In genomic region chr12:6146951-6147350, GRCh38 we compare ENCODE assay signal across 16 cellular contexts. TPM values are rescaled to one million over a fixed set of nuclear protein-coding genes. Genes with fewer than 3 reads are reported as not detected.
DNase-seq lines count a peak whose midpoint lies in the region; ATAC-seq, FAIRE-seq and TF ChIP-seq lines count a peak whose summit lies in the region.
"Had no signal": no experiment of that assay in that cellular context is flagged by ENCODE, and none has a peak within 500 bp of the region (broad histone marks: within the 10 kb centered on the region; RNA-seq: fewer than 3 reads in every experiment).

No MANE protein-coding gene starts in this region.

- intact Hi-C loops in K562 (cut with micrococcal nuclease): no loop called here

- TF ChIP-seq EP300 in K562 (IDR thresholded peaks at IDR 0.05; ENCODE audit: low read length): no peak

- TF ChIP-seq POLR2A in K562 (conservative IDR thresholded peaks at IDR 0.05): no peak

- no peaks in the 10 kb centered on the region for H3K27me3 ChIP-seq in K562 (ENCODE audit: control insufficient read depth in 2 of 2, insufficient read depth in 2 of 2, low read length in 2 of 2)
- no peaks in the 10 kb centered on the region for H3K27me3 ChIP-seq in small intestine (ENCODE audit: control insufficient read depth in 2 of 2, insufficient read depth in 2 of 2, low read length in 2 of 2)
- H3K27me3 ChIP-seq: BLaER1 had no signal

- H3K9me3 ChIP-seq in K562 (replicated peaks; ENCODE audit: control insufficient read depth, insufficient read depth, low read depth, low read length) (no peaks in the 10 kb centered on the region), small intestine (ENCODE audit: control insufficient read depth, low read depth) (no peaks in the 10 kb centered on the region)
- H3K9me3 ChIP-seq: A549 had no signal

- H3K4me3 ChIP-seq in K562 (no peak overlapping the region), small intestine (ENCODE audit: low read depth in 1 of 2, low read length in 2 of 2) (no peak overlapping the region)
- H3K4me3 ChIP-seq: A549, BLaER1, GM12878 had no signal

- no peaks in the 10 kb centered on the region for H3K9me1 ChIP-seq in K562 (ENCODE audit: control insufficient read depth, insufficient read depth, low read length)

- H3K9ac ChIP-seq in K562 (ENCODE audit: insufficient read depth in 1 of 2, low read depth in 2 of 2, low read length in 2 of 2): no peak overlapping the region
- H3K9ac ChIP-seq: BLaER1 had no signal

- peaks cover 0 to 1% of the 10 kb centered on the region in 2 experiments; a peak in 1 of 5 replicates for H3K4me1 ChIP-seq in K562 (replicated peaks in 1 of 2; ENCODE audit: control insufficient read depth in 2 of 2, insufficient read depth in 2 of 2, low read length in 2 of 2)
- H3K4me1 ChIP-seq in small intestine (ENCODE audit: control insufficient read depth in 2 of 2, insufficient read depth in 1 of 2, low read depth in 1 of 2, low read length in 1 of 2): peaks cover 0 to 11% of the 10 kb centered on the region in 2 donors
- H3K4me1 ChIP-seq: A549 had no signal

- ATAC-seq in K562 (no peak), left lobe of liver (no peak), GM19351 (IDR thresholded peaks at IDR 0.05; ENCODE audit: unreplicated experiment) (no peak)
- ATAC-seq: A549, GM12878, HCT116, HepG2 had no signal

- TF ChIP-seq CTCF in K562 (IDR thresholded peaks at IDR 0.05 in 2 of 3, conservative IDR thresholded peaks at IDR 0.05 in 1 of 3; ENCODE audit: insufficient read depth in 2 of 3, low read depth in 1 of 3, low read length in 3 of 3): no peak

- FAIRE-seq in K562 (lab: Jason Lieb, UNC): no peak
- no peak for FAIRE-seq in small intestine (lab: Jason Lieb, UNC)
- FAIRE-seq: A549, GM12878, H1, HepG2, HTR-8/SVneo had no signal

- BruUV-seq in K562 (replicated peaks; lab: Mats Ljungman, UMichigan): no TSS peak

- no peaks in the 10 kb centered on the region for H3K36me3 ChIP-seq in K562 (ENCODE audit: control insufficient read depth, insufficient read depth, low read length)
- no peaks in the 10 kb centered on the region for H3K36me3 ChIP-seq in small intestine (ENCODE audit: control insufficient read depth in 2 of 2, insufficient read depth in 2 of 2, low read length in 2 of 2)
- H3K36me3 ChIP-seq: BLaER1 had no signal

- in situ Hi-C loops in K562 (cut with MboI): no loop called here

- TF ChIP-seq RAD21 in K562 (CRISPR knock-in tag; conservative IDR thresholded peaks at IDR 0.05 in 1 of 2, IDR thresholded peaks at IDR 0.05 in 1 of 2): no peak

- CTCF ChIA-PET in K562 (lab: Yijun Ruan, JAX; ENCODE audit: low intra/inter-chr PET ratio): no interaction called here

- H3K27ac ChIP-seq in K562 (ENCODE audit: extremely low read depth, low read depth, low read length): no peak overlapping the region
- no peak overlapping the region for H3K27ac ChIP-seq in small intestine (ENCODE audit: low read depth in 1 of 2, low read length in 1 of 2)
- H3K27ac ChIP-seq: A549, BLaER1 had no signal

- H3K79me2 ChIP-seq in K562 (ENCODE audit: control insufficient read depth, insufficient read depth, low read length): no peaks in the 10 kb centered on the region

- H3K4me2 ChIP-seq in K562 (ENCODE audit: insufficient read depth, low read length): no peak overlapping the region
- H3K4me2 ChIP-seq: A549, BLaER1 had no signal

- peak overlapping the region; percentile 68; the same call in 1 of the 2 replicates for H2AFZ ChIP-seq in K562 (ENCODE audit: low read depth, low read length)

- WGBS in K562 (ENCODE audit: insufficient coverage, low coverage, missing lambda C conversion rate): 42% methylated on average over 3 of the region's 5 CpGs
- WGBS in small intestine, 3 donors: 19 to 67% (median 42%) methylated on average over 5 of the region's 5 CpGs

- no peak for DNase-seq in K562 (ENCODE audit: extremely low read depth in 1 of 4, low spot score in 3 of 4)
- peak; percentile 27 for DNase-seq in mucosa of gallbladder (ENCODE audit: low spot score)
- peak; percentile 63 for DNase-seq in small intestine
- DNase-seq in left lobe of liver (ENCODE audit: low spot score): no peak
- DNase-seq in islet precursor cell: no peak
- DNase-seq: AML-193; CD8-positive, alpha-beta memory T cell; DMS53 had no signal

- no peaks in the 10 kb centered on the region for H4K20me1 ChIP-seq in K562 (replicated peaks; ENCODE audit: control insufficient read depth, insufficient read depth, low read length)
- H4K20me1 ChIP-seq: BLaER1 had no signal

- POLR2A ChIA-PET in K562 (lab: Yijun Ruan, JAX): no interaction called here

TF ChIP-seq in K562, 482 proteins besides CTCF, POLR2A, EP300 and RAD21 (continues in another document):
- TF ChIP-seq, protein P1, sequence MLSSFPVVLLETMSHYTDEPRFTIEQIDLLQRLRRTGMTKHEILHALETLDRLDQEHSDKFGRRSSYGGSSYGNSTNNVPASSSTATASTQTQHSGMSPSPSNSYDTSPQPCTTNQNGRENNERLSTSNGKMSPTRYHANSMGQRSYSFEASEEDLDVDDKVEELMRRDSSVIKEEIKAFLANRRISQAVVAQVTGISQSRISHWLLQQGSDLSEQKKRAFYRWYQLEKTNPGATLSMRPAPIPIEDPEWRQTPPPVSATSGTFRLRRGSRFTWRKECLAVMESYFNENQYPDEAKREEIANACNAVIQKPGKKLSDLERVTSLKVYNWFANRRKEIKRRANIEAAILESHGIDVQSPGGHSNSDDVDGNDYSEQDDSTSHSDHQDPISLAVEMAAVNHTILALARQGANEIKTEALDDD (IDR thresholded peaks at IDR 0.05): no peak
- TF ChIP-seq CXXC5 (CRISPR knock-in tag; IDR thresholded peaks at IDR 0.05) (no peak), RBM14 (IDR thresholded peaks at IDR 0.05; ENCODE audit: borderline replicate concordance, insufficient read depth, low read depth, low read length) (no peak), JUN (IDR thresholded peaks at IDR 0.05; ENCODE audit: borderline replicate concordance, low read depth, low read length) (no peak), JUN (CRISPR knock-in tag; IDR thresholded peaks at IDR 0.05; ENCODE audit: borderline replicate concordance) (no peak), ELK3 (CRISPR knock-in tag; IDR thresholded peaks at IDR 0.05) (no peak), ZBTB17 (CRISPR knock-in tag; IDR thresholded peaks at IDR 0.05) (no peak), TAF1 (IDR thresholded peaks at IDR 0.05; ENCODE audit: control insufficient read depth, extremely low read depth, insufficient read depth, low read length, severe bottlenecking) (no peak)

RNA-seq across cellular contexts. Expression of gene VWF, which starts 22.5 kb away (rescaled TPM):
- 0.02 TPM in 1 of 2 replicates, not detected in the other for total RNA-seq in K562 (2011; cell fraction: chromatin; rRNA removed; ENCODE audit: low replicate concordance)
- total RNA-seq in K562 (2011; cell fraction: nucleolus; rRNA removed): 0.33 TPM in 1 of 2 replicates, not detected in the other
- total RNA-seq in K562 (2011; cell fraction: nucleoplasm; rRNA removed): not detected in 2 replicates
- total RNA-seq in K562 (2014; rRNA removed): not detected in 2 replicates
- not detected in 2 replicates for total RNA-seq in K562 (2014; rRNA removed; fragmentation: Illumina TruSeq; extraction: Trizol)
- not detected in 2 replicates for total RNA-seq in K562 (2015; rRNA removed; fragmentation: Illumina TruSeq; extraction: Trizol)
- 0.40 and 0.53 TPM in 2 replicates for total RNA-seq in K562 (2021)
- not detected in 2 replicates for polyA plus RNA-seq in K562 (2011; rRNA removed)
- polyA plus RNA-seq in K562 (2011; cell fraction: cytosol; rRNA removed): 0.04 and 0.07 TPM in 2 replicates
- 0.01 TPM in 2 replicates for polyA plus RNA-seq in K562 (2011; cell fraction: nucleus; rRNA removed)
- 0.01 TPM in 2 replicates for polyA plus RNA-seq in K562 (2012)
- not detected in 2 replicates for polyA plus RNA-seq in K562 (2014; fragmentation: Illumina TruSeq; extraction: Trizol)
- polyA plus RNA-seq in K562 (2014; fragmentation: Nextera tagmentation; extraction: Ambion mirVana): not detected
- not detected in 2 replicates for polyA plus RNA-seq in K562 (2014; rRNA removed)
- not detected in 2 replicates for polyA minus RNA-seq in K562 (2011; rRNA and poly(A)+ RNA removed)
- not detected in 2 replicates for polyA minus RNA-seq in K562 (2011; cell fraction: cytosol; rRNA and poly(A)+ RNA removed)
- polyA minus RNA-seq in K562 (2011; cell fraction: nucleus; rRNA and poly(A)+ RNA removed): not detected in 2 replicates
- 97.3 TPM for total RNA-seq in mucosa of gallbladder
- polyA plus RNA-seq in small intestine: 10 to 100 TPM in 1 of 3 donors, 1 to 10 TPM in 2; 2.2 to 82.9 (median 5.7) TPM
- total RNA-seq in left lobe of liver: 6.4 TPM
- polyA plus RNA-seq: CD8-positive, alpha-beta memory T cell had no signal

RNA-seq across cellular contexts. Expression of gene CD9, which starts 53.2 kb away (rescaled TPM):
- 1.1 and 6.1 TPM in 2 replicates for total RNA-seq in K562 (2011; cell fraction: chromatin; rRNA removed; ENCODE audit: low replicate concordance)
- total RNA-seq in K562 (2011; cell fraction: nucleolus; rRNA removed): 2.9 and 5.0 TPM in 2 replicates
- 2.5 and 2.7 TPM in 2 replicates for total RNA-seq in K562 (2011; cell fraction: nucleoplasm; rRNA removed)
- 0.41 and 0.45 TPM in 2 replicates for total RNA-seq in K562 (2014; rRNA removed)
- total RNA-seq in K562 (2014; rRNA removed; fragmentation: Illumina TruSeq; extraction: Trizol): 0.29 and 0.62 TPM in 2 replicates
- 0.41 and 0.43 TPM in 2 replicates for total RNA-seq in K562 (2015; rRNA removed; fragmentation: Illumina TruSeq; extraction: Trizol)
- 1.2 and 2.0 TPM in 2 replicates for total RNA-seq in K562 (2021)
- 5.6 and 11.9 TPM in 2 replicates for polyA plus RNA-seq in K562 (2011; rRNA removed)
- 5.8 and 12.8 TPM in 2 replicates for polyA plus RNA-seq in K562 (2011; cell fraction: cytosol; rRNA removed)
- 3.2 and 8.1 TPM in 2 replicates for polyA plus RNA-seq in K562 (2011; cell fraction: nucleus; rRNA removed)
- polyA plus RNA-seq in K562 (2012): 1.2 and 1.3 TPM in 2 replicates
- 0.42 and 0.65 TPM in 2 replicates for polyA plus RNA-seq in K562 (2014; fragmentation: Illumina TruSeq; extraction: Trizol)
- under 1 TPM; 0.59 to 0.74 TPM for polyA plus RNA-seq in K562 (2014; fragmentation: Nextera tagmentation; extraction: Ambion mirVana)
- polyA plus RNA-seq in K562 (2014; rRNA removed): 0.49 and 1.2 TPM in 2 replicates
- polyA minus RNA-seq in K562 (2011; rRNA and poly(A)+ RNA removed): 6.0 and 10.7 TPM in 2 replicates
- polyA minus RNA-seq in K562 (2011; cell fraction: cytosol; rRNA and poly(A)+ RNA removed): 2.6 and 6.0 TPM in 2 replicates
- 2.2 and 4.1 TPM in 2 replicates for polyA minus RNA-seq in K562 (2011; cell fraction: nucleus; rRNA and poly(A)+ RNA removed)
- 139 TPM for total RNA-seq in mucosa of gallbladder
- polyA plus RNA-seq in small intestine: 100 to 1,000 TPM in 1 of 3 donors, 10 to 100 TPM in 2; 46.2 to 296 (median 47.2) TPM
- 21.2 TPM for total RNA-seq in left lobe of liver

Comparison
In these comparisons a context has a peak if more than half of its experiments do, and no peak if none do; other contexts are left out.
1. DNase-seq: peak in mucosa of gallbladder (single experiment) and small intestine (single experiment); none in K562 (0 of 4), left lobe of liver (single experiment) and islet precursor cell (single experiment).
2. RNA of gene VWF, which starts 22.5 kb away (total RNA-seq): 97.3 TPM in mucosa of gallbladder (single experiment); 6.4 TPM in left lobe of liver (single experiment) and 0.02 to 0.53 TPM in K562; every median in the first group is over 10 times any median in the second.